Comparison of ENCODE assay signal across 24 cellular contexts in the genomic region with DNA sequence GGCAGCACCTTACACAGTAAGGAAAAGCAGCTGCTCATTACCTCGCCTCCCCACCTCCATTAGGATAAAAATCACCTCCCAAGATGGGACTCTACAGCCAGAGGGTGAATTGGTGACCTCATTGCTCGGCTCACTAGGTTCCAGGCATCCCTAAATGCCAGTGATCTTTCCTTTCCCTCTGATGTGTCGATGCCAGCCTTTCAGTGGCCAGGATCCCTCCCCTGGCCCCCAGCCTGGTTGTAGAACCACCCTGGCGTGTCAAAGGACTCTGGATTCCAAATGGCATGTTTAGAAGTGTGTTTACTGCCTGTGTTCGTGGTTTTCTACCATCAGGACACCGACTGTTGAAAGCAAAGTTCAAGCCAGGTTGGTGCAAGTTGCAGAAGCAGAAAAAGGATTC.
A peak's percentile ranks its signal among the peaks of the same experiment; 100 is the strongest.
DNase-seq lines count a peak whose midpoint lies in the region; ATAC-seq, FAIRE-seq and TF ChIP-seq lines count a peak whose summit lies in the region.
"Had no signal": no experiment of that assay in that cellular context is flagged by ENCODE, and none has a peak within 500 bp of the region (broad histone marks: within the 10 kb centered on the region; RNA-seq: fewer than 3 reads in every experiment).

No MANE protein-coding gene starts in this region.

- no peak for ATAC-seq in naive thymus-derived CD4-positive, alpha-beta T cell
- no peak for ATAC-seq in GM18861 (IDR thresholded peaks at IDR 0.05; ENCODE audit: unreplicated experiment)
- no peak for ATAC-seq in HG02763 (IDR thresholded peaks at IDR 0.05; ENCODE audit: unreplicated experiment)
- no peak for ATAC-seq in stimulated activated naive CD8-positive, alpha-beta T cell treated with anti-CD3 and anti-CD28 coated beads, Interleukin-15, amount 100 ng/mL, for 72 hours
- ATAC-seq: HepG2, SK-N-SH treated with all-trans-retinoic acid at 6 μM for 48 hours had no signal

- no peaks in the 10 kb centered on the region for H3K79me2 ChIP-seq in trophoblast cell (ENCODE audit: control insufficient read depth, insufficient read depth, low read length, poor library complexity)

- POLR2A ChIA-PET in naive thymus-derived CD4-positive, alpha-beta T cell (lab: Charles Lee): no interaction called here

- no peak overlapping the region for H3K4me2 ChIP-seq in trophoblast cell (ENCODE audit: low read length)

- no peak overlapping the region for H3K23ac ChIP-seq in trophoblast cell (ENCODE audit: low read length)

- CTCF ChIA-PET in naive thymus-derived CD4-positive, alpha-beta T cell (lab: Charles Lee): no interaction called here

- peak overlapping the region; percentile 8 for H3K14ac ChIP-seq in trophoblast cell (ENCODE audit: low read length)

- intact Hi-C loops in kidney (cut with DNase I): no loop called here
- intact Hi-C loops in naive thymus-derived CD4-positive, alpha-beta T cell (cut with micrococcal nuclease): no loop called here

- no peak overlapping the region for H3K4ac ChIP-seq in trophoblast cell (ENCODE audit: low read depth, low read length)

- H3K27ac ChIP-seq in kidney (ENCODE audit: low read depth in 2 of 2, low read length in 2 of 2): peak overlapping the region; percentile 55 to 79
- H3K27ac ChIP-seq in trophoblast cell (ENCODE audit: low read depth, low read length): no peak overlapping the region
- H3K27ac ChIP-seq in naive thymus-derived CD4-positive, alpha-beta T cell (ENCODE audit: low read depth, low read length): no peak overlapping the region
- H3K27ac ChIP-seq: C4-2B, GM23248 had no signal

- no peak overlapping the region for H3K27ac Mint-ChIP-seq in naive thymus-derived CD4-positive, alpha-beta T cell
- no peak overlapping the region for H3K27ac Mint-ChIP-seq in stimulated activated naive CD8-positive, alpha-beta T cell treated with anti-CD3 and anti-CD28 coated beads, Interleukin-15, amount 100 ng/mL, for 72 hours

- H4K8ac ChIP-seq in trophoblast cell (ENCODE audit: low read depth, low read length): no peak overlapping the region

- peaks cover 3 to 9% (median 6%) of the 10 kb centered on the region in 5 donors for H3K27me3 Mint-ChIP-seq in naive thymus-derived CD4-positive, alpha-beta T cell
- H3K27me3 Mint-ChIP-seq in stimulated activated naive CD8-positive, alpha-beta T cell treated with anti-CD3 and anti-CD28 coated beads, Interleukin-15, amount 100 ng/mL, for 72 hours: no peaks in the 10 kb centered on the region

- peaks cover 0 to 1% (median 0%) of the 10 kb centered on the region in 11 donors for H3K9me3 Mint-ChIP-seq in naive thymus-derived CD4-positive, alpha-beta T cell
- no peaks in the 10 kb centered on the region for H3K9me3 Mint-ChIP-seq in stimulated activated naive CD8-positive, alpha-beta T cell treated with anti-CD3 and anti-CD28 coated beads, Interleukin-15, amount 100 ng/mL, for 72 hours

- H3K4me1 ChIP-seq in kidney (ENCODE audit: control insufficient read depth in 1 of 2, insufficient read depth in 1 of 2, low read depth in 1 of 2, low read length in 2 of 2): peaks cover 9 to 17% of the 10 kb centered on the region in 2 donors
- no peaks in the 10 kb centered on the region for H3K4me1 ChIP-seq in trophoblast cell (ENCODE audit: control insufficient read depth in 1 of 2, insufficient read depth in 2 of 2, low read length in 2 of 2)
- H3K4me1 ChIP-seq in naive thymus-derived CD4-positive, alpha-beta T cell (ENCODE audit: control insufficient read depth in 2 of 2, insufficient read depth in 2 of 2, low read length in 2 of 2): no peaks in the 10 kb centered on the region

- H3K18ac ChIP-seq in trophoblast cell (ENCODE audit: low read length): no peak overlapping the region

- no peaks in the 10 kb centered on the region for H3K36me3 ChIP-seq in kidney (ENCODE audit: control insufficient read depth in 1 of 2, insufficient read depth in 2 of 2, low read length in 2 of 2)
- no peaks in the 10 kb centered on the region for H3K36me3 ChIP-seq in trophoblast cell (ENCODE audit: control insufficient read depth in 1 of 2, insufficient read depth in 2 of 2, low read length in 2 of 2)
- no peaks in the 10 kb centered on the region for H3K36me3 ChIP-seq in naive thymus-derived CD4-positive, alpha-beta T cell (ENCODE audit: control insufficient read depth in 2 of 3, insufficient read depth in 3 of 3, low read length in 3 of 3)

- H3K9me3 ChIP-seq in kidney (ENCODE audit: control insufficient read depth in 1 of 2, low read length in 2 of 2) (no peaks in the 10 kb centered on the region), trophoblast cell (ENCODE audit: insufficient read depth, low read depth, low read length) (no peaks in the 10 kb centered on the region)
- H3K9me3 ChIP-seq in naive thymus-derived CD4-positive, alpha-beta T cell (ENCODE audit: control insufficient read depth in 2 of 3, low read length in 3 of 3): no peaks in the 10 kb centered on the region

- no peak overlapping the region for H2AFZ ChIP-seq in trophoblast cell (ENCODE audit: insufficient read depth, low read length, poor library complexity)
- H2AFZ ChIP-seq: GM23248 had no signal

- H2BK5ac ChIP-seq in trophoblast cell (ENCODE audit: low read depth, low read length, poor library complexity): no peak overlapping the region

- no peaks in the 10 kb centered on the region for H3K4me1 Mint-ChIP-seq in naive thymus-derived CD4-positive, alpha-beta T cell
- no peaks in the 10 kb centered on the region for H3K4me1 Mint-ChIP-seq in stimulated activated naive CD8-positive, alpha-beta T cell treated with anti-CD3 and anti-CD28 coated beads, Interleukin-15, amount 100 ng/mL, for 72 hours

- FAIRE-seq in RCC 7860 (lab: Jason Lieb, UNC) (peak; percentile 78), kidney (lab: Jason Lieb, UNC) (peak; percentile 39)
- FAIRE-seq: GM19239, HepG2 had no signal

- no peaks in the 10 kb centered on the region for H3K36me3 Mint-ChIP-seq in naive thymus-derived CD4-positive, alpha-beta T cell

- no peak overlapping the region for H3K4me3 Mint-ChIP-seq in naive thymus-derived CD4-positive, alpha-beta T cell
- H3K4me3 Mint-ChIP-seq in stimulated activated naive CD8-positive, alpha-beta T cell treated with anti-CD3 and anti-CD28 coated beads, Interleukin-15, amount 100 ng/mL, for 72 hours: no peak overlapping the region

- no peak overlapping the region for H3K9ac ChIP-seq in kidney (ENCODE audit: low read length in 2 of 2)
- H3K9ac ChIP-seq in trophoblast cell (ENCODE audit: low read length): no peak overlapping the region
- H3K9ac ChIP-seq: GM23248 had no signal

- no peak overlapping the region for H4K12ac ChIP-seq in trophoblast cell (ENCODE audit: low read depth, low read length)

- no peak overlapping the region for H2BK120ac ChIP-seq in trophoblast cell (ENCODE audit: insufficient read depth, low read length, poor library complexity)

- H3K79me1 ChIP-seq in trophoblast cell (ENCODE audit: low read length): no peaks in the 10 kb centered on the region

- DNase-seq in RCC 7860 (ENCODE audit: low spot score) (peak; percentile 54), kidney (peak; percentile 87), trophoblast cell (no peak)
- DNase-seq in naive thymus-derived CD4-positive, alpha-beta T cell: no peak
- DNase-seq in stimulated activated naive CD8-positive, alpha-beta T cell treated with anti-CD3 and anti-CD28 coated beads, Interleukin-15, amount 100 ng/mL, for 72 hours: no peak
- DNase-seq: AML-193, DMS 273 treated with DMSO at 0.1 percent for 48 hours, DND-41, GM23248, HCEC 1CT, KG1, MV-4-11, NCI-H187, NCI-H2227 treated with DMSO at 0.1 percent for 48 hours, NCI-H774, OCI-M1, RPMI8226, SIG-M5 had no signal

- H4K91ac ChIP-seq in trophoblast cell (ENCODE audit: low read depth, low read length): no peak overlapping the region

- H2BK12ac ChIP-seq in trophoblast cell (ENCODE audit: low read length): no peak overlapping the region

- TF ChIP-seq CTCF in kidney (IDR thresholded peaks at IDR 0.05; ENCODE audit: borderline replicate concordance, extremely low read depth, insufficient read depth): no peak

- WGBS in trophoblast cell (ENCODE audit: extremely low coverage, insufficient coverage, insufficient read length): no CpG with 5 or more reads among the region's 6 CpGs

- H3K4me3 ChIP-seq in kidney (ENCODE audit: low read length in 2 of 2): no peak overlapping the region
- H3K4me3 ChIP-seq in trophoblast cell (ENCODE audit: low read depth, low read length): no peak overlapping the region
- no peak overlapping the region for H3K4me3 ChIP-seq in naive thymus-derived CD4-positive, alpha-beta T cell (ENCODE audit: low read length)
- H3K4me3 ChIP-seq: GM23248 had no signal

- no peaks in the 10 kb centered on the region for H3K27me3 ChIP-seq in trophoblast cell (ENCODE audit: insufficient read depth, low read length)
- no peaks in the 10 kb centered on the region for H3K27me3 ChIP-seq in naive thymus-derived CD4-positive, alpha-beta T cell (ENCODE audit: control insufficient read depth in 2 of 2, insufficient read depth in 2 of 2, low read length in 2 of 2)

- H2AK5ac ChIP-seq in trophoblast cell (ENCODE audit: low read length): no peak overlapping the region

Comparison
In these comparisons a context has a peak if more than half of its experiments do, and no peak if none do; other contexts are left out.
1. DNase-seq: peak in RCC 7860 (single experiment) and kidney (single experiment); none in trophoblast cell (0 of 2), naive thymus-derived CD4-positive, alpha-beta T cell (0 of 9) and stimulated activated naive CD8-positive, alpha-beta T cell treated with anti-CD3 and anti-CD28 coated beads, Interleukin-15, amount 100 ng/mL, for 72 hours (0 of 2).
2. H3K27ac ChIP-seq: peak in kidney (2 of 2); none in trophoblast cell (single experiment) and naive thymus-derived CD4-positive, alpha-beta T cell (single experiment).